17 cellular contexts compared by ENCODE assay signal in the genomic region with DNA sequence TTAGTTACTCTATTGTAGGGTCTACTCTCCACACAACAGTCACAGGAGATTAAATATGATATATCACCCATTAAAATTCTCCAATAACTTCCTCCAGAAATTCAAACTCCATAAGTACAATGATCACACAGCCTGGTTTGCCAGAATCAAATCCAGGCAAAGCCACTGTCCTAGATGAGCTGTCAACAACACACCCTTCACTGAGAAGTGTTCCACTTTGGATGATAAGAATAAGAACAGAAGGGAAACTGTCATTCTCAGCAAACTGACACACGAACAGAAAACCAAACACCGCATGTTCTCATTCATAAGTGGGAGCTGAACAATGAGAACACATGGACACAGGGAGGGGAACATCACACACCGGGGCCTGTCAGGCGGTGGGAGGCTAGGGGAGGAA. TPM values are rescaled to one million over a fixed set of nuclear protein-coding genes. Genes with fewer than 3 reads are reported as not detected.
DNase-seq lines count a peak whose midpoint lies in the region; ATAC-seq and TF ChIP-seq lines count a peak whose summit lies in the region.
"Had no signal": no experiment of that assay in that cellular context is flagged by ENCODE, and none has a peak within 500 bp of the region (broad histone marks: within the 10 kb centered on the region; RNA-seq: fewer than 3 reads in every experiment).

No MANE protein-coding gene starts in this region.

- H3K27me3 ChIP-seq in heart left ventricle, result peaks cover 0 to 24% (median 3%) of the 10 kb centered on the region in 9 donors
- peaks cover 0 to 4% of the 10 kb centered on the region in 2 donors for H3K27me3 ChIP-seq in right atrium auricular region
- peaks cover 4% of the 10 kb centered on the region for H3K27me3 ChIP-seq in right cardiac atrium (ENCODE audit: control insufficient read depth, insufficient read depth)
- H3K27me3 ChIP-seq in left ventricle myocardium inferior (ENCODE audit: low read depth), result peaks cover 83% of the 10 kb centered on the region
- H3K27me3 ChIP-seq: BLaER1 treated with 17β-estradiol and CSF1 and Interleukin-3, amounts not matched to agents 10 nM and 100 nM had no signal

- H3K27ac ChIP-seq in heart left ventricle (no peak overlapping the region), right atrium auricular region (no peak overlapping the region), right cardiac atrium (ENCODE audit: low read length) (no peak overlapping the region), left ventricle myocardium inferior (replicated peaks) (no peak overlapping the region)
- H3K27ac ChIP-seq: 22Rv1; A549; BLaER1 treated with 17β-estradiol and CSF1 and Interleukin-3, amounts not matched to agents 10 nM and 100 nM; C4-2B had no signal

- no peaks in the 10 kb centered on the region for H3K4me1 ChIP-seq in heart left ventricle
- H3K4me1 ChIP-seq in right atrium auricular region, result no peaks in the 10 kb centered on the region
- no peaks in the 10 kb centered on the region for H3K4me1 ChIP-seq in right cardiac atrium (ENCODE audit: control insufficient read depth, insufficient read depth, low read length)
- no peaks in the 10 kb centered on the region for H3K4me1 ChIP-seq in left ventricle myocardium inferior
- H3K4me1 ChIP-seq: A549; BLaER1 treated with 17β-estradiol and CSF1 and Interleukin-3, amounts not matched to agents 10 nM and 100 nM; Caco-2 had no signal

- no peaks in the 10 kb centered on the region for H3K9me3 ChIP-seq in heart left ventricle
- H3K9me3 ChIP-seq in right atrium auricular region, result no peaks in the 10 kb centered on the region
- no peaks in the 10 kb centered on the region for H3K9me3 ChIP-seq in right cardiac atrium (ENCODE audit: control insufficient read depth, low read length)
- H3K9me3 ChIP-seq in left ventricle myocardium inferior (replicated peaks), result no peaks in the 10 kb centered on the region
- H3K9me3 ChIP-seq: A549; BLaER1 treated with 17β-estradiol and CSF1 and Interleukin-3, amounts not matched to agents 10 nM and 100 nM; Caco-2 had no signal

- no peak overlapping the region for H3K4me3 ChIP-seq in heart left ventricle
- H3K4me3 ChIP-seq in right atrium auricular region, result no peak overlapping the region
- no peak overlapping the region for H3K4me3 ChIP-seq in right cardiac atrium (ENCODE audit: low read length)
- no peak overlapping the region for H3K4me3 ChIP-seq in left ventricle myocardium inferior
- H3K4me3 ChIP-seq: A549; BLaER1 treated with 17β-estradiol and CSF1 and Interleukin-3, amounts not matched to agents 10 nM and 100 nM had no signal

- WGBS in heart left ventricle, 4 donors, result 37 to 55% (median 44%) methylated on average over 4 of the region's 4 CpGs
- 55% methylated on average over 4 of the region's 4 CpGs for WGBS in right cardiac atrium

- peak; percentile 57 for ATAC-seq in Right ventricle myocardium inferior
- ATAC-seq in heart left ventricle, result no peak
- peak; percentile 72 to 83 for ATAC-seq in left cardiac atrium
- peak; percentile 62 to 72 for ATAC-seq in right cardiac atrium
- ATAC-seq: A549; CD8-positive, alpha-beta T cell had no signal

- intact Hi-C loops in Right ventricle myocardium inferior (cut with DNase I), result no loop called here
- intact Hi-C loops in heart left ventricle (cut with DNase I), result no loop called here
- intact Hi-C loops in left cardiac atrium (cut with DNase I), result no loop called here
- intact Hi-C loops in right cardiac atrium (cut with DNase I), result no loop called here
- intact Hi-C loops in left ventricle myocardium inferior (cut with micrococcal nuclease), result no loop called here

- no peak for TF ChIP-seq POLR2A in heart left ventricle (IDR thresholded peaks at IDR 0.05)

- DNase-seq in Right ventricle myocardium inferior (ENCODE audit: missing footprints) (no peak), heart left ventricle (no peak), left cardiac atrium (no peak), right atrium auricular region (ENCODE audit: low spot score) (no peak), right cardiac atrium (no peak), left ventricle myocardium inferior (no peak)
- DNase-seq: AML-193; Caco-2; Calu3; CD4-positive, alpha-beta T cell; CD8-positive, alpha-beta T cell; DMS79 treated with DMSO at 0.1 percent for 48 hours; GF-D8 had no signal

- no peak for TF ChIP-seq CTCF in heart left ventricle (IDR thresholded peaks at IDR 0.05)
- TF ChIP-seq CTCF in right atrium auricular region (IDR thresholded peaks at IDR 0.05), result no peak
- no peak for TF ChIP-seq CTCF in left ventricle myocardium inferior (IDR thresholded peaks at IDR 0.05; ENCODE audit: borderline replicate concordance)

- no peaks in the 10 kb centered on the region for H3K36me3 ChIP-seq in heart left ventricle
- H3K36me3 ChIP-seq in right atrium auricular region, result no peaks in the 10 kb centered on the region
- no peaks in the 10 kb centered on the region for H3K36me3 ChIP-seq in left ventricle myocardium inferior
- H3K36me3 ChIP-seq: BLaER1 treated with 17β-estradiol and CSF1 and Interleukin-3, amounts not matched to agents 10 nM and 100 nM had no signal

RNA-seq across cellular contexts. Expression of a gene that starts 41.4 kb away (rescaled TPM):
- total RNA-seq in Right ventricle myocardium inferior (4.1 TPM), heart left ventricle (1 to 10 TPM; 2.4 to 9.0 (median 6.4) TPM), left cardiac atrium (1 to 10 TPM; 6.3 to 7.9 TPM), right atrium auricular region (1 to 10 TPM; 4.4 to 6.9 TPM), right cardiac atrium (1 to 10 TPM; 5.5 to 7.1 (median 5.6) TPM), left ventricle myocardium inferior (3.6 TPM)
- polyA plus RNA-seq in heart left ventricle (1 to 10 TPM in 1 of 2 donors, under 1 TPM in 1; 0.99 to 6.1 TPM), right cardiac atrium (2.0 TPM)

Comparison
In these comparisons a context has a peak if more than half of its experiments do, and no peak if none do; other contexts are left out.
1. ATAC-seq: peak in Right ventricle myocardium inferior (single experiment), left cardiac atrium (2 of 2) and right cardiac atrium (2 of 2); none in heart left ventricle (0 of 4).